In genomic region chr11:65134240-65134951, GRCh38 we compare ENCODE assay signal across 1 cellular context.
TF ChIP-seq lines count a peak whose summit lies in the region.

TSS of gene SYVN1 (minus strand) at chr11:65134519. CDS start at chr11:65133601, 918 bp downstream.

TF ChIP-seq in GM12878, 131 proteins besides CTCF, POLR2A, EP300 and RAD21 (continued from another document):
- no peak for TF ChIP-seq E2F4 (IDR thresholded peaks at IDR 0.05; ENCODE audit: low read depth, low read length)
- no peak for TF ChIP-seq RFX5 (IDR thresholded peaks at IDR 0.05; ENCODE audit: low read depth, low read length)
- no peak for TF ChIP-seq NR2C2 (IDR thresholded peaks at IDR 0.05; ENCODE audit: borderline replicate concordance, control insufficient read depth, insufficient read length, low read depth)
